In the genomic region with DNA sequence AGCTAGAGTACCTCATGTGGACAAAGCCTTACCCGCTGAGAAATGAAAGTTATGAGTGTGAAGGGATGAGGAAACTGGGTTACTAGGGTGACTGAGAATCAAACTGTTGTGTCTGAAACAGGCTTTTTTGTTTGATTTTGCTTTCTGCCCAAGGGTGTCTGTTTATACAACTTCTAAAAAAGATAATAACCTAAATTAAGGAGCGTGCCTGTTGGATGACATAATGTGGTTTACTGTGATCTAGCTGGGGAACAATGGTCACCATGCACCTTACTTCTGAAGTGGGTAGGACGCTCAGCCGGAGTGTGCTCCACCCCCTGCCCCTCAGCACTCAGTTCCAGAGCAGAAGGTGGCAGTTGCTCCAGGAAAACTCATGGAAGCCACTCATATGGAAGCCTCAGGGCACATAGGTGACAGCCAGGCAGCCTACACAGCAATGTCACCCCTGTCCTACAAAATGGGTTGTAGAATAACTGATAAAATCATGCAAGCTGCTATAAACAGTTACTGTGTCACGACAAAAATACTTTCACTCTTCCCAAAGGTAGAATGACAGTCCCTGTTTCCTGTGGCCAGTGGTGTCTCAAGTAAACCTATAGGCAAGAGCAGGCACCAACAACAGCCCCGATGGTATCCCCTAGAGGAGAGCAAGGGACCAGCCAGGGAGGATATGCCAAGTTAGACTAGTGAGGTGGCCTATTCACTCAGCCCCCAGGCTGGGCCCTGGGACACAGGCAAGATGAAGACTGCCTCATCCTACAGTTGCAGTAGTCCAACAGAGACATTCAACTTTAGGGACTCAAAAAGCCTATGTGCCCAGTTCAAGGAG, we compare ENCODE assay signal across 1 cellular context.
TF ChIP-seq lines count a peak whose summit lies in the region.

No MANE protein-coding gene starts in this region.

TF ChIP-seq in GM23338, 12 proteins besides CTCF, POLR2A, EP300 and RAD21 (continued from another document):
- TF ChIP-seq ZNF462 (CRISPR knock-in tag; IDR thresholded peaks at IDR 0.05) (no peak), ETS1 (IDR thresholded peaks at IDR 0.05) (no peak), ZNF114 (CRISPR knock-in tag; IDR thresholded peaks at IDR 0.05) (no peak), EZH2phosphoT487 (IDR thresholded peaks at IDR 0.05; ENCODE audit: unreplicated experiment) (no peak)
